ENCODE assay signal across 17 cellular contexts in genomic region chr16:24508614-24509013, GRCh38. TPM values are rescaled to one million over a fixed set of nuclear protein-coding genes. Genes with fewer than 3 reads are reported as not detected.
DNase-seq lines count a peak whose midpoint lies in the region; ATAC-seq, FAIRE-seq and TF ChIP-seq lines count a peak whose summit lies in the region.
"Had no signal": no experiment of that assay in that cellular context is flagged by ENCODE, and none has a peak within 500 bp of the region (broad histone marks: within the 10 kb centered on the region; RNA-seq: fewer than 3 reads in every experiment).

No MANE protein-coding gene starts in this region.

- H3K9me3 Mint-ChIP-seq in MCF 10A (ENCODE audit: unreplicated experiment), result no peaks in the 10 kb centered on the region
- H3K9me3 Mint-ChIP-seq: naive thymus-derived CD8-positive, alpha-beta T cell; type B pancreatic cell had no signal

- no peak for TF ChIP-seq POLR2A in breast epithelium (IDR thresholded peaks at IDR 0.05)
- TF ChIP-seq POLR2A in adrenal gland (IDR thresholded peaks at IDR 0.05), result no peak
- TF ChIP-seq POLR2A in uterus (IDR thresholded peaks at IDR 0.05), result no peak

- H3K27me3 ChIP-seq in breast epithelium (no peaks in the 10 kb centered on the region), adrenal gland (no peaks in the 10 kb centered on the region), uterus (no peaks in the 10 kb centered on the region)

- CTCF ChIA-PET in MCF 10A (lab: Yijun Ruan, JAX), result interaction anchor here (0.7 to 16.9 kb wide), 8 partner anchors 7 to 701 kb away, joined by 3 to 508 read pairs (median 4); no protein-coding TSS in a partner anchor

- no peak overlapping the region for H3K4me3 Mint-ChIP-seq in MCF 10A (ENCODE audit: unreplicated experiment)
- H3K4me3 Mint-ChIP-seq: activated CD4-positive, alpha-beta T cell treated with anti-CD3 and anti-CD28 coated beads for 36 hours; B cell; naive thymus-derived CD8-positive, alpha-beta T cell; type B pancreatic cell had no signal

- no peak for FAIRE-seq in urothelium cell line (lab: Jason Lieb, UNC)
- FAIRE-seq: keratinocyte had no signal

- H3K27ac ChIP-seq in breast epithelium (no peak overlapping the region), adrenal gland (no peak overlapping the region), uterus (no peak overlapping the region)
- H3K27ac ChIP-seq: HL-60 had no signal

- 52 to 75% (median 68%) methylated on average over 3 of the region's 3 CpGs for WGBS in adrenal gland, 4 donors

- no peaks in the 10 kb centered on the region for H3K4me1 Mint-ChIP-seq in MCF 10A (ENCODE audit: insufficient read depth, unreplicated experiment)
- H3K4me1 Mint-ChIP-seq: activated CD4-positive, alpha-beta T cell treated with anti-CD3 and anti-CD28 coated beads for 36 hours; B cell had no signal

- DNase-seq in MCF 10A (ENCODE audit: unreplicated experiment), result peak; percentile 58
- no peak for DNase-seq in breast epithelium (ENCODE audit: low spot score in 2 of 2)
- DNase-seq in adrenal gland, result peak in 5 of 7 donors; percentile 27 to 40 (median 33)
- DNase-seq in fibroblast of the aortic adventitia (ENCODE audit: low read depth), result peak; percentile 76
- peak; percentile 32 for DNase-seq in urothelium cell line (ENCODE audit: low spot score)
- no peak for DNase-seq in uterus
- DNase-seq in HPDE6-E6E7 (ENCODE audit: extremely low spot score), result no peak
- DNase-seq: activated CD4-positive, alpha-beta T cell treated with anti-CD3 and anti-CD28 coated beads for 36 hours; erythroblast; naive thymus-derived CD8-positive, alpha-beta T cell; NCI-H1417 treated with DMSO at 0.1 percent for 48 hours had no signal

- intact Hi-C loops in MCF 10A (cut with micrococcal nuclease) (loop anchor here (5.0 kb wide), 1 partner anchor 771 kb away; no protein-coding TSS in a partner anchor), breast epithelium (cut with DNase I; ENCODE audit: low total_unique reads) (no loop called here), adrenal gland (cut with DNase I) (loop anchor here in 1 of 2 donors (5.0 kb wide), 1 partner anchor 466 kb away; no protein-coding TSS in a partner anchor), uterus (cut with DNase I; ENCODE audit: low total_unique reads) (no loop called here)

- H3K36me3 ChIP-seq in breast epithelium, result no peaks in the 10 kb centered on the region
- no peaks in the 10 kb centered on the region for H3K36me3 ChIP-seq in adrenal gland (replicated peaks in 1 of 2)
- no peaks in the 10 kb centered on the region for H3K36me3 ChIP-seq in uterus

- H3K4me1 ChIP-seq in breast epithelium (no peaks in the 10 kb centered on the region), adrenal gland (replicated peaks in 1 of 2) (no peaks in the 10 kb centered on the region), uterus (no peaks in the 10 kb centered on the region)

- no peaks in the 10 kb centered on the region for H3K36me3 Mint-ChIP-seq in MCF 10A (ENCODE audit: insufficient read depth, unreplicated experiment)
- H3K36me3 Mint-ChIP-seq: naive thymus-derived CD8-positive, alpha-beta T cell; type B pancreatic cell had no signal

- no peaks in the 10 kb centered on the region for H3K9me3 ChIP-seq in breast epithelium
- H3K9me3 ChIP-seq in adrenal gland (replicated peaks in 1 of 3), result no peaks in the 10 kb centered on the region
- no peaks in the 10 kb centered on the region for H3K9me3 ChIP-seq in uterus

- TF ChIP-seq CTCF in MCF 10A (IDR thresholded peaks at IDR 0.05; ENCODE audit: unreplicated experiment) (no peak), breast epithelium (IDR thresholded peaks at IDR 0.05) (no peak), adrenal gland (IDR thresholded peaks at IDR 0.05) (no peak), fibroblast of the aortic adventitia (IDR thresholded peaks at IDR 0.05; ENCODE audit: insufficient read depth, low read length) (no peak), uterus (IDR thresholded peaks at IDR 0.05) (no peak)

- ATAC-seq in GM21619 (IDR thresholded peaks at IDR 0.05; ENCODE audit: unreplicated experiment), result no peak
- ATAC-seq: activated CD4-positive, alpha-beta T cell treated with anti-CD3 and anti-CD28 coated beads for 36 hours; naive thymus-derived CD8-positive, alpha-beta T cell had no signal

- no TSS peak for BruUV-seq in MCF 10A (replicated peaks; lab: Mats Ljungman, UMichigan)

- POLR2A ChIA-PET in MCF 10A (lab: Yijun Ruan, JAX), result no interaction called here

- H3K27me3 Mint-ChIP-seq in MCF 10A (ENCODE audit: insufficient read depth, unreplicated experiment), result no peaks in the 10 kb centered on the region

- H3K4me3 ChIP-seq in breast epithelium (no peak overlapping the region), adrenal gland (no peak overlapping the region), fibroblast of the aortic adventitia (ENCODE audit: low read depth, low read length) (no peak overlapping the region), uterus (no peak overlapping the region)
- H3K4me3 ChIP-seq: smooth muscle cell had no signal

- H3K27ac Mint-ChIP-seq in MCF 10A (ENCODE audit: low read depth, unreplicated experiment), result no peak overlapping the region
- H3K27ac Mint-ChIP-seq: activated CD4-positive, alpha-beta T cell treated with anti-CD3 and anti-CD28 coated beads for 36 hours; B cell; type B pancreatic cell had no signal

RNA-seq across cellular contexts. Expression of gene RBBP6, which starts 30.8 kb away (rescaled TPM):
- total RNA-seq in MCF 10A (2022) (50.1 and 57.3 TPM in 2 replicates), breast epithelium (10 to 100 TPM; 54.7 to 90.7 (median 67.8) TPM), adrenal gland (10 to 100 TPM; 34.5 to 57.8 (median 45.9) TPM), fibroblast of the aortic adventitia (ENCODE audit: low replicate concordance) (30.7 and 37.6 TPM in 2 replicates), uterus (10 to 100 TPM; 48.7 to 89.1 (median 77.7) TPM)
- 10 to 100 TPM; 33.7 to 49.3 (median 44.7) TPM for polyA plus RNA-seq in adrenal gland

Comparison
In these comparisons a context has a peak if more than half of its experiments do, and no peak if none do; other contexts are left out.
1. DNase-seq: peak in MCF 10A (single experiment), adrenal gland (5 of 7), fibroblast of the aortic adventitia (single experiment) and urothelium cell line (single experiment); none in breast epithelium (0 of 2), uterus (0 of 2) and HPDE6-E6E7 (single experiment).